In genomic region chr22:16962501-16962900, GRCh38 we compare ENCODE assay signal across 34 cellular contexts. TPM values are rescaled to one million over a fixed set of nuclear protein-coding genes. Genes with fewer than 3 reads are reported as not detected.
"Had no signal": no experiment of that assay in that cellular context is flagged by ENCODE, and none has a peak within 500 bp of the region (broad histone marks: within the 10 kb centered on the region; RNA-seq: fewer than 3 reads in every experiment).

No MANE protein-coding gene starts in this region.

- H3K27me3 Mint-ChIP-seq: naive thymus-derived CD4-positive, alpha-beta T cell; progenitor cell of endocrine pancreas; stimulated activated naive CD8-positive, alpha-beta T cell treated with anti-CD3 and anti-CD28 coated beads, Interleukin-15, amount 100 ng/mL, for 72 hours had no signal

- H3K27me3 ChIP-seq: foreskin keratinocyte, gastroesophageal sphincter, left lung, neural progenitor cell, suprapubic skin, transverse colon, upper lobe of right lung, uterus had no signal

- H3K9me3 ChIP-seq: gastroesophageal sphincter, left lung, suprapubic skin, transverse colon, upper lobe of right lung, uterus had no signal

- H3K9me3 Mint-ChIP-seq: effector memory CD8-positive, alpha-beta T cell; naive thymus-derived CD4-positive, alpha-beta T cell; stimulated activated naive CD8-positive, alpha-beta T cell treated with anti-CD3 and anti-CD28 coated beads, Interleukin-15, amount 100 ng/mL, for 72 hours had no signal

- H3K4me1 ChIP-seq: foreskin keratinocyte, gastroesophageal sphincter, left lung, neural progenitor cell, parathyroid adenoma, suprapubic skin, transverse colon, upper lobe of right lung, uterus had no signal

- ATAC-seq: effector memory CD8-positive, alpha-beta T cell; esophagus mucosa; foreskin keratinocyte; gastroesophageal sphincter; left cardiac atrium; left lung; naive thymus-derived CD4-positive, alpha-beta T cell; sciatic nerve; stimulated activated naive CD8-positive, alpha-beta T cell treated with anti-CD3 and anti-CD28 coated beads, Interleukin-15, amount 100 ng/mL, for 72 hours; upper lobe of right lung had no signal

- H3K36me3 ChIP-seq: gastroesophageal sphincter, left lung, neural progenitor cell, suprapubic skin, transverse colon, upper lobe of right lung, uterus had no signal

- DNase-seq: cortex of kidney; effector memory CD8-positive, alpha-beta T cell; foreskin keratinocyte; hypothalamus; left cardiac atrium; left lung; mammary epithelial cell; mesendoderm; midbrain; naive thymus-derived CD4-positive, alpha-beta T cell; stimulated activated CD4-positive, alpha-beta T cell treated with anti-CD3 and anti-CD28 coated beads, Interleukin-12 subunit alpha, Interleukin-12 subunit beta, amount 100 ng/mL, for 4 hours; stimulated activated CD4-positive, alpha-beta T cell treated with anti-CD3 and anti-CD28 coated beads, Interleukin-1b, Interleukin-23, amount 100 ng/mL, for 48 hours; stimulated activated CD4-positive, alpha-beta T cell treated with anti-CD3 and anti-CD28 coated beads, Interleukin-4, amount 100 ng/mL, for 1 hour; stimulated activated CD8-positive, alpha-beta memory T cell treated with anti-CD3 and anti-CD28 coated beads, Interleukin-4, amount 100 ng/mL, for 48 hours; stimulated activated naive CD4-positive, alpha-beta T cell; stimulated activated naive CD8-positive, alpha-beta T cell treated with anti-CD3 and anti-CD28 coated beads, Interleukin-15, amount 100 ng/mL, for 72 hours; transverse colon; upper lobe of right lung; uterus had no signal

- H3K4me3 ChIP-seq: gastroesophageal sphincter, left lung, neural progenitor cell, smooth muscle cell, suprapubic skin, transverse colon, upper lobe of right lung, uterus had no signal

- H3K27ac Mint-ChIP-seq: effector memory CD8-positive, alpha-beta T cell; naive thymus-derived CD4-positive, alpha-beta T cell; nephron; neural progenitor cell; progenitor cell of endocrine pancreas had no signal

- H3K4me1 Mint-ChIP-seq: nephron; neural progenitor cell; stimulated activated naive CD8-positive, alpha-beta T cell treated with anti-CD3 and anti-CD28 coated beads, Interleukin-15, amount 100 ng/mL, for 72 hours had no signal

- H3K4me3 Mint-ChIP-seq: effector memory CD8-positive, alpha-beta T cell; naive thymus-derived CD4-positive, alpha-beta T cell; nephron; neural progenitor cell; stimulated activated naive CD8-positive, alpha-beta T cell treated with anti-CD3 and anti-CD28 coated beads, Interleukin-15, amount 100 ng/mL, for 72 hours had no signal

- H3K27ac ChIP-seq: epithelial cell of prostate, foreskin keratinocyte, gastroesophageal sphincter, left lung, neural progenitor cell, parathyroid adenoma, suprapubic skin, transverse colon, upper lobe of right lung, uterus had no signal

- H3K36me3 Mint-ChIP-seq: naive thymus-derived CD4-positive, alpha-beta T cell; neural progenitor cell had no signal

RNA-seq across cellular contexts. Expression of gene GAB4, which starts 45.5 kb away (rescaled TPM):
- total RNA-seq: dermis microvascular lymphatic vessel endothelial cell, esophagus mucosa, fibroblast of lung, foreskin keratinocyte, gastroesophageal sphincter, kidney epithelial cell, left cardiac atrium, left lung, mammary epithelial cell, mucosa of gallbladder, osteoblast, progenitor cell of endocrine pancreas, smooth muscle cell, transverse colon, upper lobe of right lung had no signal
- polyA plus RNA-seq: fibroblast of lung; foreskin keratinocyte; mammary epithelial cell; naive thymus-derived CD4-positive, alpha-beta T cell; smooth muscle cell had no signal
